ENCODE assay signal across 13 cellular contexts in the genomic region with DNA sequence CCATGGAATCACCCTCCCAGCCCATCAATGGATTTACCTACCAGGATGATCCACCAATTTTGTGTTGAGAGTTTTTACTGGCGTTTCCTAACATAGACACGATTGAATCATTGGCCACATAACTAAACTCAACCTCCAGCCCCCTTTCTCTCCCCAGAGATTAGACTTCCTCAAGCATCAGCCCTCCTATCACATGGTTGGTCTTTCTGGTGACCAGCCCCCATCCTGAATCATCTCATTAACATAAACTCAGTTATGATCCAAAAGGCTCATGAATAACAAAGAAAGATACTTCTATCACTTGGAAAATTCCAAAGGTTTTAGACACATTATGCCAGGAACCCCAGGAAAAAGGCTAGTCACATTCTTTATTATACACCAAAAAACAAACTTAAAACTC. TPM values are rescaled to one million over a fixed set of nuclear protein-coding genes. Genes with fewer than 3 reads are reported as not detected.
DNase-seq lines count a peak whose midpoint lies in the region; ATAC-seq and TF ChIP-seq lines count a peak whose summit lies in the region.
"Had no signal": no experiment of that assay in that cellular context is flagged by ENCODE, and none has a peak within 500 bp of the region (broad histone marks: within the 10 kb centered on the region; RNA-seq: fewer than 3 reads in every experiment).

No MANE protein-coding gene starts in this region.

- H3K4me3 ChIP-seq in NB4 (ENCODE audit: low read depth, low read length), result no peak overlapping the region
- H3K4me3 ChIP-seq: upper lobe of left lung had no signal

- peaks cover 34% of the 10 kb centered on the region for H3K4me1 Mint-ChIP-seq in osteocyte (ENCODE audit: unreplicated experiment)
- peaks cover 9% of the 10 kb centered on the region for H3K4me1 Mint-ChIP-seq in T-helper 17 cell

- no peak for TF ChIP-seq POLR2A in NB4 (IDR thresholded peaks at IDR 0.05; ENCODE audit: extremely low read depth, insufficient read length)

- peak overlapping the region; percentile 77 for H3K27ac Mint-ChIP-seq in osteocyte (ENCODE audit: unreplicated experiment)
- H3K27ac Mint-ChIP-seq in T-helper 17 cell, result no peak overlapping the region

- peak; percentile 19 for DNase-seq in Caki2 (ENCODE audit: low read depth)
- peak; percentile 88 for DNase-seq in NB4 (ENCODE audit: low read depth)
- peak; percentile 82 for DNase-seq in dermis blood vessel endothelial cell
- DNase-seq in osteocyte (ENCODE audit: extremely low spot score, unreplicated experiment), result peak; percentile 54
- DNase-seq in stimulated activated naive CD4-positive, alpha-beta T cell treated with Interleukin-2 at 50 U/mL for 16 hours (lab: John Stamatoyannopoulos, UW), result no peak
- DNase-seq in T-helper 17 cell, result no peak
- DNase-seq: activated naive CD4-positive, alpha-beta T cell treated with anti-CD3 and anti-CD28 coated beads, Interleukin-2, amount 50 U/mL, for 16 hours; NCI-H1092 treated with DMSO at 0.1 percent for 48 hours; NCI-H774; retina; upper lobe of left lung had no signal

- no peak for ATAC-seq in HG03469 (IDR thresholded peaks at IDR 0.05; ENCODE audit: unreplicated experiment)
- no peak for ATAC-seq in HG02610 (IDR thresholded peaks at IDR 0.05; ENCODE audit: unreplicated experiment)
- no peak for ATAC-seq in T-helper 17 cell

- peaks cover 6% of the 10 kb centered on the region for H3K36me3 Mint-ChIP-seq in osteocyte (ENCODE audit: unreplicated experiment)
- no peaks in the 10 kb centered on the region for H3K36me3 Mint-ChIP-seq in T-helper 17 cell (ENCODE audit: low read depth)

- TF ChIP-seq CTCF in NB4 (IDR thresholded peaks at IDR 0.05; ENCODE audit: low read depth, low read length), result no peak
- no peak for TF ChIP-seq CTCF in osteocyte (IDR thresholded peaks at IDR 0.05)

- no peaks in the 10 kb centered on the region for H3K27me3 Mint-ChIP-seq in osteocyte (ENCODE audit: unreplicated experiment)
- H3K27me3 Mint-ChIP-seq in T-helper 17 cell, result no peaks in the 10 kb centered on the region

- no peaks in the 10 kb centered on the region for H3K9me3 ChIP-seq in T-helper 17 cell (ENCODE audit: control insufficient read depth, low read length, poor library complexity, severe bottlenecking)
- H3K9me3 ChIP-seq: upper lobe of left lung had no signal

- no peak overlapping the region for H3K4me3 Mint-ChIP-seq in osteocyte (ENCODE audit: unreplicated experiment)
- no peak overlapping the region for H3K4me3 Mint-ChIP-seq in T-helper 17 cell

- in situ Hi-C loops in Caki2 (cut with HindIII; ENCODE audit: low pct_unique_long_range_greater_than_20kb, low sequenced_read_pairs), result no loop called here

- H3K9me3 Mint-ChIP-seq in osteocyte (ENCODE audit: unreplicated experiment), result no peaks in the 10 kb centered on the region

RNA-seq across cellular contexts. Expression of a gene that starts 21.2 kb away (rescaled TPM):
- 6.5 and 7.3 TPM in 2 replicates for total RNA-seq in Caki2 (2014; rRNA removed; shearing (Covaris generic); ENCODE audit: low replicate concordance)
- total RNA-seq in dermis blood vessel endothelial cell (35.6 and 50.8 TPM in 2 replicates), osteocyte (61.6 and 61.8 TPM in 2 replicates), T-helper 17 cell (10 to 100 TPM; 30.8 to 40.4 TPM)

Comparison
In these comparisons a context has a peak if more than half of its experiments do, and no peak if none do; other contexts are left out.
1. DNase-seq: peak in Caki2 (single experiment), NB4 (single experiment), dermis blood vessel endothelial cell (single experiment) and osteocyte (single experiment); none in stimulated activated naive CD4-positive, alpha-beta T cell treated with Interleukin-2 at 50 U/mL for 16 hours (single experiment) and T-helper 17 cell (0 of 3).